In genomic region chr11:84105148-84105547, GRCh38 we compare ENCODE assay signal across 14 cellular contexts.
A peak's percentile ranks its signal among the peaks of the same experiment; 100 is the strongest.
DNase-seq lines count a peak whose midpoint lies in the region; ATAC-seq and TF ChIP-seq lines count a peak whose summit lies in the region.
"Had no signal": no experiment of that assay in that cellular context is flagged by ENCODE, and none has a peak within 500 bp of the region (broad histone marks: within the 10 kb centered on the region; RNA-seq: fewer than 3 reads in every experiment).

No MANE protein-coding gene starts in this region.

- no peak for TF ChIP-seq CTCF in glutamatergic neuron (IDR thresholded peaks at IDR 0.05; ENCODE audit: partially characterized antibody, unreplicated experiment)

- peaks cover 24% of the 10 kb centered on the region for H3K4me1 Mint-ChIP-seq in glutamatergic neuron (ENCODE audit: low read depth, unreplicated experiment)
- H3K4me1 Mint-ChIP-seq: CD14-positive monocyte; CD4-positive, alpha-beta memory T cell had no signal

- H3K4me3 Mint-ChIP-seq in glutamatergic neuron (ENCODE audit: unreplicated experiment): no peak overlapping the region
- H3K4me3 Mint-ChIP-seq: CD14-positive monocyte; CD4-positive, alpha-beta memory T cell; H9 had no signal

- DNase-seq in NCI-H82 (lab: John Stamatoyannopoulos, UW): peak; percentile 15
- DNase-seq in NCI-H82 treated with DMSO at 0.1 percent for 48 hours (lab: John Stamatoyannopoulos, UW; ENCODE audit: unreplicated experiment): no peak
- no peak for DNase-seq in glutamatergic neuron
- peak; percentile 51 for DNase-seq in superior temporal gyrus (ENCODE audit: extremely low spot score)
- no peak for DNase-seq in NCI-H345 treated with DMSO at 0.1 percent for 48 hours (lab: John Stamatoyannopoulos, UW; ENCODE audit: unreplicated experiment)
- no peak for DNase-seq in GDM1 (lab: John Stamatoyannopoulos, UW)
- DNase-seq: CD4-positive, alpha-beta memory T cell; DMS153; DMS79; GF-D8; H9 had no signal

- peaks cover 10% of the 10 kb centered on the region for H3K9me3 Mint-ChIP-seq in glutamatergic neuron (ENCODE audit: unreplicated experiment)
- H3K9me3 Mint-ChIP-seq: H9 had no signal

- peak overlapping the region; percentile 14 for H3K27ac Mint-ChIP-seq in glutamatergic neuron (ENCODE audit: unreplicated experiment)
- H3K27ac Mint-ChIP-seq: CD14-positive monocyte; CD4-positive, alpha-beta memory T cell; H9 had no signal

- H3K27me3 Mint-ChIP-seq in glutamatergic neuron (ENCODE audit: unreplicated experiment): peaks cover 6% of the 10 kb centered on the region
- H3K27me3 Mint-ChIP-seq: CD4-positive, alpha-beta memory T cell had no signal

- no peaks in the 10 kb centered on the region for H3K36me3 Mint-ChIP-seq in glutamatergic neuron (ENCODE audit: unreplicated experiment)
- H3K36me3 Mint-ChIP-seq: CD14-positive monocyte; CD4-positive, alpha-beta memory T cell had no signal

- ATAC-seq in HG02885 (IDR thresholded peaks at IDR 0.05; ENCODE audit: poor library complexity, unreplicated experiment): no peak
- ATAC-seq: A549 had no signal

Comparison
In these comparisons a context has a peak if more than half of its experiments do, and no peak if none do; other contexts are left out.
1. DNase-seq: peak in NCI-H82 (single experiment) and superior temporal gyrus (single experiment); none in NCI-H82 treated with DMSO at 0.1 percent for 48 hours (single experiment), glutamatergic neuron (single experiment), NCI-H345 treated with DMSO at 0.1 percent for 48 hours (single experiment) and GDM1 (single experiment).